Comparison of ENCODE assay signal across 8 cellular contexts in the genomic region with DNA sequence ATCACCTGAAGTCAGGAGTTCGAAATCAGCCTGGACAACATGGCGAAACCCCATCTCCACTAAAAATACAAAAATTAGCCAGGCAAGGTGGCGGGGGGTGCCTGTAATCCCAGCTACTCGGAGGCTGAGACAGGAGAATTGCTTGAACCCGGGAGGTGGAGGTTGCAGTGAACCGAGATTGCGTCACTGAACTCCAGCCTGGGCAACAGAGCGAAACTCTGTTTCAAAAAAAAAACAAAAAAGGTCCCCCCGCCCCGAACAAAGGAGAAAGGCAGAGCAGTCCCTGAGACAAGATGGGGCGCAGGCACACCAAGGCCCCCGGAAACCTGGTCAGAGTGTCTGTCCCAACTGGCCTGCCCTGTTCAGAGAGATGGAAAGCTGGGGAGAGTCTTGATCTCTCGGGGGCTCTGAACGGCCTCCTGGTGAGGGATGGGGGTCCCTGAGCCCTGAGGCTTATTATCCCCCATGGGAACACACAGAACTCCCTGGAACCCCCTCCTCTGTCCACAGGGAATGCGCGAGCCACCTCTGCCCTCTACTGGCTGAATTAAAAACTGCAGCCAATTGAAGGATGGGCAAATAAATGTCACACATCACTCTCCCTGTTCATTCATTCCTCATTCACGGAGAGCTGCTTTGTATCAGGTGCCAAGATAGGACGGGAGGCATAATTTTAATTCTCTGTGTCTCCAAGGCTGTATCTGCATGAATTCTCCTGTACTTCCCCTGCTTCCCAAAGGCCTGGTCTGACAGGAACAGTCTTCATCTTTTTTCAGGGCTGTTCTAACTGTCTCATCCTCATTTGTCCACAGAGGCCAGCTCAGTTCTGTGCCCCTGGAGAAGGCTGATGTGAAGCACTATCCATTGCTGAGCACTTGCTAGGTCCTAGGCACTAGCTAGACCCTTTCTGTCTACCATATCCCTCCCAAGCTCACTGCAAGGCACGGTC. TPM values are rescaled to one million over a fixed set of nuclear protein-coding genes. Genes with fewer than 3 reads are reported as not detected.
DNase-seq lines count a peak whose midpoint lies in the region; ATAC-seq and TF ChIP-seq lines count a peak whose summit lies in the region.

No MANE protein-coding gene starts in this region.

- TF ChIP-seq CTCF in AG09309 (IDR thresholded peaks at IDR 0.05; ENCODE audit: control insufficient read depth, insufficient read depth, low read depth, low read length, missing control alignments) = peak; percentile 88
- TF ChIP-seq CTCF in GM12874 (IDR thresholded peaks at IDR 0.05; ENCODE audit: insufficient read depth, low read depth, low read length) = peak; percentile 84
- peak; percentile 91 for TF ChIP-seq CTCF in astrocyte of the spinal cord (IDR thresholded peaks at IDR 0.05; ENCODE audit: low read depth, low read length)
- peak; percentile 81 for TF ChIP-seq CTCF in kidney epithelial cell (IDR thresholded peaks at IDR 0.05; ENCODE audit: insufficient read depth, low read length, poor library complexity, severe bottlenecking)

- H3K4me3 ChIP-seq in AG09309 (ENCODE audit: control insufficient read depth, low read depth, low read length) (no peak overlapping the region), astrocyte of the spinal cord (ENCODE audit: low read depth, low read length) (no peak overlapping the region), kidney epithelial cell (ENCODE audit: low read depth, low read length) (no peak overlapping the region)

- no peaks in the 10 kb centered on the region for H3K36me3 ChIP-seq in kidney epithelial cell (ENCODE audit: control insufficient read depth, insufficient read depth, low read length)

- in situ Hi-C loops in astrocyte of the spinal cord (cut with HindIII; ENCODE audit: low sequenced_read_pairs) = no loop called here

- DNase-seq in AG09309 (ENCODE audit: low read depth) (no peak), NCI-H460 (ENCODE audit: extremely low read depth, low read depth) (peak; percentile 26), astrocyte of the spinal cord (ENCODE audit: low read depth, low spot score) (no peak), kidney epithelial cell (ENCODE audit: low read depth) (no peak), superior temporal gyrus (ENCODE audit: extremely low spot score) (peak; percentile 52), NCI-H2171 treated with DMSO at 0.1 percent for 48 hours (lab: John Stamatoyannopoulos, UW) (no peak)

- no peak for ATAC-seq in HG03571 (IDR thresholded peaks at IDR 0.05; ENCODE audit: unreplicated experiment)

- peaks cover 7% of the 10 kb centered on the region for H3K27me3 ChIP-seq in kidney epithelial cell (ENCODE audit: control insufficient read depth, insufficient read depth, low read length)

RNA-seq across cellular contexts. Expression of a gene that starts 28.9 kb away (rescaled TPM):
- 0.02 and 0.61 TPM in 2 replicates for total RNA-seq in NCI-H460 (2014; rRNA removed; shearing (Covaris generic))
- not detected in 2 replicates for polyA plus RNA-seq in NCI-H460 (2014; cell fraction: nucleus; rRNA removed)
- 0.38 TPM in 1 of 2 replicates, not detected in the other for total RNA-seq in kidney epithelial cell

RNA-seq across cellular contexts. Expression of a gene that starts 55.2 kb away (rescaled TPM):
- 66.1 and 73.2 TPM in 2 replicates for total RNA-seq in NCI-H460 (2014; rRNA removed; shearing (Covaris generic))
- 57.3 and 66.0 TPM in 2 replicates for polyA plus RNA-seq in NCI-H460 (2014; cell fraction: nucleus; rRNA removed)
- 182 and 199 TPM in 2 replicates for total RNA-seq in kidney epithelial cell

Comparison
In these comparisons a context has a peak if more than half of its experiments do, and no peak if none do; other contexts are left out.
1. DNase-seq: peak in NCI-H460 (single experiment) and superior temporal gyrus (single experiment); none in AG09309 (single experiment), astrocyte of the spinal cord (single experiment), kidney epithelial cell (single experiment) and NCI-H2171 treated with DMSO at 0.1 percent for 48 hours (single experiment).
2. Peak in every context shown above with its lines, with median percentiles within 50 percentile points of each other: CTCF ChIP-seq.